20 cellular contexts compared by ENCODE assay signal in the genomic region with DNA sequence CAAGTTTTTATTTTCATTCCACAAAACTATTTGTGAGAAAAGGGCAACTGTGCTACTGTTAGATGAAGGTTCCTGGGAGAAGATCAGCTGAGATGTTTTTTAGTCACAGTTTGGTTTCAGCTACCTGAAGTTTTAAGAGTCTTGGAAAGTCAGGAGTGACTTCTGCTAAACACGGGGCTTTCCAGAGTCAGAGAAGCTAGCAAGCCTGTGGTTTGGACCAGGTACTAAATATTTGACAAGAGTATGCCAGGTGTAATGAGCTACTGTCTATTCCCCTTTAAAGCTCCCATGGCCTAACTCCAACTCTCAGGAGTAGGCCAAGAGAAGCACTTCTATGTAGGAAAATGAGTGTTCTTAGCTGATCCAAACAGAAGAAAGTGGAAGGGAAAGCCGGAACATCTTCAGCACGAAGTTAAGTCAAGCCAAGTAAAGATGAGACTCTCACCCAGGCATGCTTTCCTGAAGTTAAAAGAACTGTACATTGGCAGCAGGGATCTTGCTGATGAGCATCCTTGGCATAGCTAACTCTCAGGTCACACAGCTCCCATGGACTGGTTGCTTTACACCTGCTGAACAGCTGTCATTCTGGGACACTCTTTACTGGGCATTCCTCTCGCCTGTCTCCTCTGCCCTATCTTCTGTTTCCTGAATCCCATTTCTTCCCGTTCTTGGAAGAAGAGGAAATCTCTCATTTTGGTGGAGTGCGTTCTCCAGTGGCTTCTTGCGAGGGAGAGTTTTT. TPM values are rescaled to one million over a fixed set of nuclear protein-coding genes. Genes with fewer than 3 reads are reported as not detected.
DNase-seq lines count a peak whose midpoint lies in the region; ATAC-seq and TF ChIP-seq lines count a peak whose summit lies in the region.
"Had no signal": no experiment of that assay in that cellular context is flagged by ENCODE, and none has a peak within 500 bp of the region (broad histone marks: within the 10 kb centered on the region; RNA-seq: fewer than 3 reads in every experiment).

No MANE protein-coding gene starts in this region.

- peak overlapping the region; percentile 72 for H2AFZ ChIP-seq in PC-9

- peaks cover 31% of the 10 kb centered on the region for H3K4me1 Mint-ChIP-seq in Caco-2 (ENCODE audit: low read depth, unreplicated experiment)
- H3K4me1 Mint-ChIP-seq in endodermal cell = peaks cover 6% of the 10 kb centered on the region
- peaks cover 67% of the 10 kb centered on the region for H3K4me1 Mint-ChIP-seq in osteocyte (ENCODE audit: unreplicated experiment)
- H3K4me1 Mint-ChIP-seq: naive thymus-derived CD8-positive, alpha-beta T cell; T-helper 17 cell had no signal

- H3F3A ChIP-seq in PC-9 (ENCODE audit: insufficient read depth, low read depth) = peaks cover 20% of the 10 kb centered on the region

- H3K79me2 ChIP-seq in PC-9 (ENCODE audit: low read depth) = no peaks in the 10 kb centered on the region

- peak overlapping the region; percentile 87 for H3K27ac ChIP-seq in PC-9
- no peak overlapping the region for H3K27ac ChIP-seq in endodermal cell (ENCODE audit: low read depth, low read length)
- H3K27ac ChIP-seq: upper lobe of left lung, VCaP had no signal

- H3K4me3 Mint-ChIP-seq in Caco-2 (ENCODE audit: unreplicated experiment) (no peak overlapping the region), endodermal cell (no peak overlapping the region), osteocyte (ENCODE audit: unreplicated experiment) (no peak overlapping the region)
- H3K4me3 Mint-ChIP-seq: naive thymus-derived CD8-positive, alpha-beta T cell; T-helper 17 cell had no signal

- CTCF ChIA-PET in Caco-2 (lab: Charles Lee) = no interaction called here
- CTCF ChIA-PET in PC-9 (lab: Charles Lee) = interaction anchor here (1.5 kb wide), 1 partner anchor 10 kb away, joined by 3 read pairs; no protein-coding TSS in a partner anchor

- H3K27me3 ChIP-seq in Caco-2 (replicated peaks; ENCODE audit: control insufficient read depth, insufficient read depth, low read length) = no peaks in the 10 kb centered on the region
- no peaks in the 10 kb centered on the region for H3K27me3 ChIP-seq in PC-9 (ENCODE audit: insufficient read depth, low read depth)
- no peaks in the 10 kb centered on the region for H3K27me3 ChIP-seq in endodermal cell (ENCODE audit: control insufficient read depth, insufficient read depth, low read length, poor library complexity, severe bottlenecking)
- H3K27me3 ChIP-seq: upper lobe of left lung had no signal

- peaks cover 27% of the 10 kb centered on the region for H3K4me1 ChIP-seq in Caco-2
- peaks cover 35% of the 10 kb centered on the region for H3K4me1 ChIP-seq in PC-9 (replicated peaks; ENCODE audit: insufficient read depth)
- no peaks in the 10 kb centered on the region for H3K4me1 ChIP-seq in endodermal cell (ENCODE audit: control insufficient read depth, insufficient read depth, low read length)

- H3K27me3 Mint-ChIP-seq in Caco-2 (ENCODE audit: insufficient read depth, unreplicated experiment) (no peaks in the 10 kb centered on the region), endodermal cell (ENCODE audit: insufficient read depth) (peaks cover 2% of the 10 kb centered on the region), osteocyte (ENCODE audit: unreplicated experiment) (no peaks in the 10 kb centered on the region)

- 85 to 90% methylated on average over 5 to 7 of the region's 7 CpGs for WGBS in endodermal cell (ENCODE audit: insufficient coverage in 1 of 2, insufficient read length in 1 of 2), 2 experiments

- H3K9ac ChIP-seq in endodermal cell (ENCODE audit: extremely low read depth, low read length, poor library complexity, severe bottlenecking) = no peak overlapping the region

- no peak for TF ChIP-seq CTCF in Caco-2 (IDR thresholded peaks at IDR 0.05; ENCODE audit: insufficient read depth in 1 of 2, low read depth in 1 of 2, low read length in 1 of 2, severe bottlenecking in 1 of 2, unreplicated experiment in 1 of 2)
- TF ChIP-seq CTCF in PC-9 (conservative IDR thresholded peaks at IDR 0.05) = no peak
- TF ChIP-seq CTCF in endodermal cell (conservative IDR thresholded peaks at IDR 0.05) = no peak
- TF ChIP-seq CTCF in osteocyte (IDR thresholded peaks at IDR 0.05) = no peak

- peak overlapping the region; percentile 78 for H3K27ac Mint-ChIP-seq in Caco-2 (ENCODE audit: unreplicated experiment)
- H3K27ac Mint-ChIP-seq in endodermal cell = no peak overlapping the region
- H3K27ac Mint-ChIP-seq in osteocyte (ENCODE audit: unreplicated experiment) = peak overlapping the region; percentile 63
- H3K27ac Mint-ChIP-seq: T-helper 17 cell had no signal

- peak overlapping the region; percentile 51 for H3K4me2 ChIP-seq in PC-9

- H3K9me2 ChIP-seq in PC-9 (ENCODE audit: insufficient read depth) = no peaks in the 10 kb centered on the region

- no peaks in the 10 kb centered on the region for H3K36me3 Mint-ChIP-seq in Caco-2 (ENCODE audit: insufficient read depth, unreplicated experiment)
- H3K36me3 Mint-ChIP-seq in endodermal cell (ENCODE audit: low read depth) = peaks cover 1% of the 10 kb centered on the region
- H3K36me3 Mint-ChIP-seq in osteocyte (ENCODE audit: unreplicated experiment) = peaks cover 6% of the 10 kb centered on the region
- H3K36me3 Mint-ChIP-seq: naive thymus-derived CD8-positive, alpha-beta T cell had no signal

- H3K4me3 ChIP-seq in Caco-2 (ENCODE audit: low read depth, low read length) (no peak overlapping the region), PC-9 (no peak overlapping the region; the same call in 1 of the 2 replicates), endodermal cell (ENCODE audit: low read length) (peak overlapping the region; percentile 48)
- H3K4me3 ChIP-seq: upper lobe of left lung had no signal

- H3K9me3 Mint-ChIP-seq in Caco-2 (ENCODE audit: unreplicated experiment) (no peaks in the 10 kb centered on the region), endodermal cell (peaks cover 12% of the 10 kb centered on the region), osteocyte (ENCODE audit: unreplicated experiment) (peaks cover 12% of the 10 kb centered on the region)
- H3K9me3 Mint-ChIP-seq: naive thymus-derived CD8-positive, alpha-beta T cell had no signal

- DNase-seq in Caco-2 (no peak), PC-9 (peak; percentile 15 to 39), endodermal cell (no peak), osteocyte (ENCODE audit: extremely low spot score, unreplicated experiment) (no peak), AG08396 (ENCODE audit: low spot score) (no peak)
- DNase-seq: activated CD8-positive, alpha-beta memory T cell treated with anti-CD3 and anti-CD28 coated beads, Interleukin-2, amount 50 U/mL, for 4 hours; cortex of kidney; EL; HCEC 1CT; left cardiac atrium; naive thymus-derived CD8-positive, alpha-beta T cell; NCI-H226; T-helper 17 cell; upper lobe of left lung had no signal

- intact Hi-C loops in Caco-2 (cut with micrococcal nuclease; ENCODE audit: unreplicated experiment) = no loop called here
- intact Hi-C loops in PC-9 (cut with micrococcal nuclease; ENCODE audit: unreplicated experiment) = no loop called here

- peaks cover 8% of the 10 kb centered on the region; the same call in 1 of the 2 replicates for H3K9me3 ChIP-seq in Caco-2
- H3K9me3 ChIP-seq in PC-9 (ENCODE audit: insufficient read depth, low read depth) = peaks cover 10% of the 10 kb centered on the region; the same call in 1 of the 2 replicates
- H3K9me3 ChIP-seq in endodermal cell (ENCODE audit: control insufficient read depth, low read length) = peaks cover 20% of the 10 kb centered on the region
- H3K9me3 ChIP-seq: upper lobe of left lung had no signal

- no peaks in the 10 kb centered on the region for H4K20me1 ChIP-seq in PC-9 (ENCODE audit: insufficient read depth)

- POLR2A ChIA-PET in Caco-2 (lab: Charles Lee) (interaction anchor here (0.6 kb wide), 1 partner anchor 1452 kb away, joined by 3 read pairs; the partner anchor contains the start of gene SIAH2), PC-9 (lab: Charles Lee; ENCODE audit: unreplicated experiment) (interaction anchor here (0.5 to 1.3 kb wide), 10 partner anchors 11 to 345 kb away, joined by 3 to 9 read pairs (median 4); partner anchors contain the start of gene HPS3)

- H3K36me3 ChIP-seq in Caco-2 (ENCODE audit: control insufficient read depth, insufficient read depth, low read length) (no peaks in the 10 kb centered on the region), PC-9 (ENCODE audit: low read depth) (no peaks in the 10 kb centered on the region), endodermal cell (ENCODE audit: control insufficient read depth, insufficient read depth, low read length) (no peaks in the 10 kb centered on the region)
- H3K36me3 ChIP-seq: upper lobe of left lung had no signal

- ATAC-seq in HG03108 (IDR thresholded peaks at IDR 0.05; ENCODE audit: unreplicated experiment) = no peak
- no peak for ATAC-seq in GM19452 (IDR thresholded peaks at IDR 0.05; ENCODE audit: unreplicated experiment)
- no peak for ATAC-seq in HG03378 (IDR thresholded peaks at IDR 0.05; ENCODE audit: unreplicated experiment)
- ATAC-seq: left cardiac atrium; naive thymus-derived CD8-positive, alpha-beta T cell; sciatic nerve; T-helper 17 cell had no signal

- BruUV-seq in Caco-2 (replicated peaks; lab: Mats Ljungman, UMichigan) = no TSS peak
- no TSS peak for BruUV-seq in PC-9 (replicated peaks; lab: Mats Ljungman, UMichigan)

RNA-seq across cellular contexts. Expression of gene TM4SF18, which starts 22.5 kb away (rescaled TPM):
- total RNA-seq in Caco-2 (2022) (not detected in 2 replicates), PC-9 (2021) (not detected in 2 replicates), endodermal cell (under 1 TPM; 0.58 to 0.62 TPM), osteocyte (2.2 and 3.7 TPM in 2 replicates)
- 0.64 TPM for polyA plus RNA-seq in endodermal cell (2013, experiment 1 of 2)
- polyA plus RNA-seq in endodermal cell (2013, experiment 2 of 2) = 0.08 TPM
- total RNA-seq: fibroblast of lung; naive thymus-derived CD8-positive, alpha-beta T cell; T-helper 17 cell had no signal
- polyA plus RNA-seq: fibroblast of lung; naive thymus-derived CD8-positive, alpha-beta T cell had no signal

Comparison
In these comparisons a context has a peak if more than half of its experiments do, and no peak if none do; other contexts are left out.
1. DNase-seq: peak in PC-9 (2 of 2); none in Caco-2 (0 of 2), endodermal cell (single experiment), osteocyte (single experiment) and AG08396 (single experiment).